ENCODE assay signal across 11 cellular contexts in genomic region chr6:162706236-162706635, GRCh38. TPM values are rescaled to one million over a fixed set of nuclear protein-coding genes. Genes with fewer than 3 reads are reported as not detected.
A peak's percentile ranks its signal among the peaks of the same experiment; 100 is the strongest.
DNase-seq lines count a peak whose midpoint lies in the region; ATAC-seq and TF ChIP-seq lines count a peak whose summit lies in the region.
"Had no signal": no experiment of that assay in that cellular context is flagged by ENCODE, and none has a peak within 500 bp of the region (broad histone marks: within the 10 kb centered on the region; RNA-seq: fewer than 3 reads in every experiment).

No MANE protein-coding gene starts in this region.

- no peak overlapping the region for H4K5ac ChIP-seq in mesendoderm (ENCODE audit: low read length)

- H3K27ac ChIP-seq in BLaER1 treated with 17β-estradiol and CSF1 and Interleukin-3, amounts not matched to agents 10 nM and 100 nM, result peak overlapping the region in 1 of 11 experiments; percentile 30; a peak in 1 of 22 replicates
- H3K27ac ChIP-seq in SK-N-SH (ENCODE audit: low read depth in 2 of 2, low read length in 1 of 2) (peak overlapping the region in 1 of 2 experiments; percentile 89; a peak in 2 of 4 replicates), mesendoderm (ENCODE audit: low read depth, low read length) (no peak overlapping the region)
- H3K27ac ChIP-seq: C4-2B had no signal

- ATAC-seq in HG03135 (IDR thresholded peaks at IDR 0.05; ENCODE audit: unreplicated experiment) (no peak), GM18511 (IDR thresholded peaks at IDR 0.05; ENCODE audit: unreplicated experiment) (no peak)

- no peaks in the 10 kb centered on the region for H3K79me1 ChIP-seq in mesendoderm (ENCODE audit: low read length)

- H3K4me2 ChIP-seq in BLaER1 treated with 17β-estradiol and CSF1 and Interleukin-3, amounts not matched to agents 10 nM and 100 nM, result peak overlapping the region; percentile 25 to 62 (median 47); a peak in 18 of 22 replicates
- H3K4me2 ChIP-seq in SK-N-SH, result no peak overlapping the region
- H3K4me2 ChIP-seq in mesendoderm (ENCODE audit: low read length), result no peak overlapping the region

- CTCF ChIA-PET in SK-N-SH (lab: Yijun Ruan, JAX), result interaction anchor here (1.3 to 1.8 kb wide), 3 partner anchors 9 to 168 kb away, joined by 3 to 6 read pairs (median 5); no protein-coding TSS in a partner anchor

- no peaks in the 10 kb centered on the region for H3F3A ChIP-seq in SK-N-SH (replicated peaks; ENCODE audit: insufficient read depth)

- H3K9me2 ChIP-seq in SK-N-SH, result no peaks in the 10 kb centered on the region

- H3K9ac ChIP-seq in BLaER1 treated with 17β-estradiol and CSF1 and Interleukin-3, amounts not matched to agents 10 nM and 100 nM, result no peak overlapping the region
- H3K9ac ChIP-seq in SK-N-SH (no peak overlapping the region), mesendoderm (ENCODE audit: low read length) (no peak overlapping the region)

- TF ChIP-seq CTCF in SK-N-SH (IDR thresholded peaks at IDR 0.05), result no peak

- no peak overlapping the region for H3K23ac ChIP-seq in mesendoderm (ENCODE audit: low read length)

- H3K4me1 ChIP-seq in BLaER1 treated with 17β-estradiol and CSF1 and Interleukin-3, amounts not matched to agents 10 nM and 100 nM, result peaks cover 9 to 17% (median 14%) of the 10 kb centered on the region in 10 experiments; a peak in 16 of 20 replicates
- H3K4me1 ChIP-seq in SK-N-SH (ENCODE audit: control insufficient read depth in 1 of 2, insufficient read depth in 2 of 2, low read depth in 1 of 2, low read length in 1 of 2) (peaks cover 0 to 8% of the 10 kb centered on the region in 2 experiments; a peak in 2 of 4 replicates), mesendoderm (ENCODE audit: control insufficient read depth, low read depth, low read length) (no peaks in the 10 kb centered on the region)

- peak in 1 of 2 experiments; percentile 78; a peak in 1 of 4 replicates for TF ChIP-seq EP300 in SK-N-SH (IDR thresholded peaks at IDR 0.05; ENCODE audit: borderline replicate concordance in 1 of 2, low read depth in 1 of 2, low read length in 1 of 2)

- H3K36me3 ChIP-seq in BLaER1 treated with 17β-estradiol and CSF1 and Interleukin-3, amounts not matched to agents 10 nM and 100 nM, result no peaks in the 10 kb centered on the region
- H3K36me3 ChIP-seq in SK-N-SH (replicated peaks in 1 of 2; ENCODE audit: control insufficient read depth in 1 of 2, insufficient read depth in 2 of 2, low read length in 1 of 2) (no peaks in the 10 kb centered on the region), mesendoderm (ENCODE audit: control insufficient read depth, insufficient read depth, low read length) (no peaks in the 10 kb centered on the region)

- H2BK5ac ChIP-seq in mesendoderm (ENCODE audit: low read length), result no peak overlapping the region

- TF ChIP-seq RAD21 in SK-N-SH (IDR thresholded peaks at IDR 0.05; ENCODE audit: low read length), result no peak

- H3K79me2 ChIP-seq in SK-N-SH (ENCODE audit: insufficient read depth) (no peaks in the 10 kb centered on the region), mesendoderm (ENCODE audit: control insufficient read depth, insufficient read depth, low read length) (no peaks in the 10 kb centered on the region)

- intact Hi-C loops in cardiac septum (cut with DNase I), result no loop called here

- H4K8ac ChIP-seq in mesendoderm (ENCODE audit: low read depth, low read length), result no peak overlapping the region

- no peaks in the 10 kb centered on the region for H3K9me3 ChIP-seq in BLaER1 treated with 17β-estradiol and CSF1 and Interleukin-3, amounts not matched to agents 10 nM and 100 nM (replicated peaks in 1 of 11)
- H3K9me3 ChIP-seq in SK-N-SH, result no peaks in the 10 kb centered on the region

- no peak overlapping the region for H2AK5ac ChIP-seq in mesendoderm (ENCODE audit: low read length)

- H2AFZ ChIP-seq in SK-N-SH (ENCODE audit: low read depth), result no peak overlapping the region

- no peak overlapping the region for H3K4ac ChIP-seq in mesendoderm (ENCODE audit: low read depth, low read length)

- POLR2A ChIA-PET in SK-N-SH (lab: Yijun Ruan, JAX), result no interaction called here

- 63% methylated on average over 6 of the region's 6 CpGs for WGBS in SK-N-SH (ENCODE audit: low lambda C conversion rate)
- WGBS in mesendoderm (ENCODE audit: extremely low coverage, insufficient coverage, low lambda C conversion rate), result no CpG with 5 or more reads among the region's 6 CpGs

- H4K20me1 ChIP-seq in BLaER1 treated with 17β-estradiol and CSF1 and Interleukin-3, amounts not matched to agents 10 nM and 100 nM, result no peaks in the 10 kb centered on the region
- no peaks in the 10 kb centered on the region for H4K20me1 ChIP-seq in SK-N-SH (ENCODE audit: insufficient read depth)

- no peak overlapping the region for H3K18ac ChIP-seq in mesendoderm (ENCODE audit: low read length)

- H3K27me3 ChIP-seq in BLaER1 treated with 17β-estradiol and CSF1 and Interleukin-3, amounts not matched to agents 10 nM and 100 nM, result no peaks in the 10 kb centered on the region
- H3K27me3 ChIP-seq in SK-N-SH (ENCODE audit: insufficient read depth) (no peaks in the 10 kb centered on the region), mesendoderm (ENCODE audit: insufficient read depth, low read length, poor library complexity) (no peaks in the 10 kb centered on the region)

- no peak overlapping the region for H3K4me3 ChIP-seq in BLaER1 treated with 17β-estradiol and CSF1 and Interleukin-3, amounts not matched to agents 10 nM and 100 nM
- H3K4me3 ChIP-seq in SK-N-SH (ENCODE audit: low read depth in 2 of 2, low read length in 1 of 2), result no peak overlapping the region
- no peak overlapping the region for H3K4me3 ChIP-seq in mesendoderm (ENCODE audit: low read length)

- no peak overlapping the region for H3K56ac ChIP-seq in mesendoderm (ENCODE audit: low read length)

- H2BK15ac ChIP-seq in mesendoderm (replicated peaks; ENCODE audit: low read depth), result no peak overlapping the region

- no peak overlapping the region for H2BK120ac ChIP-seq in mesendoderm (ENCODE audit: low read depth, low read length)

- DNase-seq in SK-N-SH (peak; percentile 50), cardiac septum (ENCODE audit: low spot score) (peak; percentile 85), occipital lobe (lab: John Stamatoyannopoulos, UW) (peak; percentile 2), mesendoderm (no peak)
- no peak for DNase-seq in activated CD4-positive, alpha-beta T cell treated with anti-CD3 and anti-CD28 coated beads for 48 hours
- DNase-seq: activated effector memory CD4-positive, alpha-beta T cell treated with anti-CD3 and anti-CD28 coated beads, Interleukin-2, amount 50 U/mL, for 16 hours; islet precursor cell had no signal

TF ChIP-seq in SK-N-SH, 30 proteins besides CTCF, POLR2A, EP300 and RAD21:
- TF ChIP-seq MXI1 (IDR thresholded peaks at IDR 0.05; ENCODE audit: low read depth, low read length) (no peak), GABPA (IDR thresholded peaks at IDR 0.05; ENCODE audit: low read depth) (no peak)

RNA-seq across cellular contexts. Expression of gene PRKN, which starts 21.3 kb away (rescaled TPM):
- 0.76 and 0.83 TPM in 2 replicates for polyA plus RNA-seq in SK-N-SH (2012; rRNA removed)
- polyA plus RNA-seq in SK-N-SH (2012; cell fraction: cytosol; rRNA removed), result 0.53 and 0.59 TPM in 2 replicates
- 0.68 and 1.2 TPM in 2 replicates for polyA plus RNA-seq in SK-N-SH (2012; cell fraction: nucleus; rRNA removed)
- 23.2 TPM for total RNA-seq in cardiac septum
- total RNA-seq in occipital lobe, result 5.9 TPM
- polyA plus RNA-seq in mesendoderm (2013, experiment 1 of 2), result 0.07 TPM
- 0.48 TPM for polyA plus RNA-seq in mesendoderm (2013, experiment 2 of 2)

RNA-seq across cellular contexts. Expression of gene PACRG, which starts 21.5 kb away (rescaled TPM):
- 0.52 and 0.56 TPM in 2 replicates for polyA plus RNA-seq in SK-N-SH (2012; rRNA removed)
- 0.42 and 0.56 TPM in 2 replicates for polyA plus RNA-seq in SK-N-SH (2012; cell fraction: cytosol; rRNA removed)
- 0.20 and 0.51 TPM in 2 replicates for polyA plus RNA-seq in SK-N-SH (2012; cell fraction: nucleus; rRNA removed)
- total RNA-seq in cardiac septum, result 14.1 TPM
- 6.7 TPM for total RNA-seq in occipital lobe
- 0.18 TPM for polyA plus RNA-seq in mesendoderm (2013, experiment 1 of 2)
- 0.25 TPM for polyA plus RNA-seq in mesendoderm (2013, experiment 2 of 2)

Comparison
In these comparisons a context has a peak if more than half of its experiments do, and no peak if none do; other contexts are left out.
1. H3K4me2 ChIP-seq: peak in BLaER1 treated with 17β-estradiol and CSF1 and Interleukin-3, amounts not matched to agents 10 nM and 100 nM (11 of 11); none in SK-N-SH (single experiment) and mesendoderm (single experiment).
2. DNase-seq: peak in SK-N-SH (single experiment), cardiac septum (single experiment) and occipital lobe (single experiment); none in activated CD4-positive, alpha-beta T cell treated with anti-CD3 and anti-CD28 coated beads for 48 hours (single experiment) and mesendoderm (single experiment).